ENCODE assay signal across 3 cellular contexts in genomic region chr17:40572245-40572975, GRCh38. TPM values are rescaled to one million over a fixed set of nuclear protein-coding genes. Genes with fewer than 3 reads are reported as not detected.
"Had no signal": no experiment of that assay in that cellular context is flagged by ENCODE, and none has a peak within 500 bp of the region (broad histone marks: within the 10 kb centered on the region; RNA-seq: fewer than 3 reads in every experiment).

No MANE protein-coding gene starts in this region.

RNA-seq across cellular contexts. Expression of gene CCR7, which starts 7.1 kb away (rescaled TPM):
- total RNA-seq: cardiac muscle cell, Right ventricle myocardium superior, SJSA1 had no signal
- polyA plus RNA-seq: cardiac muscle cell had no signal
